Comparison of ENCODE assay signal across 14 cellular contexts in the genomic region with DNA sequence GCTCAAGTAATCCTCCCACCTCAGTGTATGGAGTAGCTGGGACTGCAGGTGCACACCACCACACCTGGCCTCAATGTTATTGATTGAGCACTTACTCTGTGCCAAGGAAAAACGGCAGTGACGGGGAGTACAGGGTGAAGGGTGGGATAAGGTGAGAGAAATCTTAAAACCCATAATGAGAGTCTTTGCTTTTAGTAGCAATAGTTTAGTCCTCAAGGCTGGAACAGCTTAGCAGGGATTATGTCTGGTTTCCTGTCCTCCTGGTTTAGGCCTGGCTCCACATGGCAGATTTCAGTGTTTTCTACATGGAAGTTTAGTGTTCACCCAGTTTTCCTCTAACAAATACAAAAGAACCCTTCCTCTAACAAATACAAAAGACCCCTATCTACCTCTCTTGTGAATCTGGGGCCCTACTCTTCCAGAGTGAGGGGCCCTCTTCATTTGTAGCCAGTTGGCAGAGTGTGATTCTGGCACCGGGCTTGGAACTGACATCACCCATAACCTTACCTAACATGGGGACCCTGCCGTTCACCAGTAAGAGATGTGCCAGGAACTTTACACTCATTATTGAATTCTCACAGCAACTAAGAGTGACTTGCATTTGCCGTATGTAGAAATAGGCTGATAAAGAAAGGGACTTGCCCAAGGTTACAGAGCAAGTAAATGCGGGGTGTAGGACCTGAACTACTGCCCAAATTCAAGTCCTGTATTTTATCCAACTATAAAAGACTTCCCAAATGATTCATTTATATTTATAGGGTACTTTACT. TPM values are rescaled to one million over a fixed set of nuclear protein-coding genes. Genes with fewer than 3 reads are reported as not detected.
DNase-seq lines count a peak whose midpoint lies in the region; ATAC-seq and TF ChIP-seq lines count a peak whose summit lies in the region.
"Had no signal": no experiment of that assay in that cellular context is flagged by ENCODE, and none has a peak within 500 bp of the region (broad histone marks: within the 10 kb centered on the region; RNA-seq: fewer than 3 reads in every experiment).

No MANE protein-coding gene starts in this region.

- H3K4me1 ChIP-seq in left ventricle myocardium inferior (peaks cover 10% of the 10 kb centered on the region), OCI-LY7 (ENCODE audit: insufficient read depth, low read length, poor library complexity, severe bottlenecking) (peaks cover 49% of the 10 kb centered on the region), sigmoid colon (peaks cover 0 to 1% (median 0%) of the 10 kb centered on the region in 4 donors), tibial artery (peaks cover 0 to under 1% (median 0%) of the 10 kb centered on the region in 4 donors)

- CTCF ChIA-PET in OCI-LY7 (lab: Charles Lee; ENCODE audit: unreplicated experiment), result no interaction called here

- ATAC-seq in Right ventricle myocardium inferior, result no peak
- no peak for ATAC-seq in stimulated activated effector memory CD8-positive, alpha-beta T cell treated with anti-CD3 and anti-CD28 coated beads, Interleukin-12 subunit alpha, Interleukin-12 subunit beta, amount 100 ng/mL, for 72 hours
- ATAC-seq in natural killer cell treated with Interleukin-12 subunit alpha and Interleukin-12 subunit beta and Interleukin-15 and Interleukin-18, amount 100 ng/mL, for 72 hours, result no peak

- WGBS in sigmoid colon, 2 donors, result 82 to 87% methylated on average over 6 of the region's 6 CpGs

- H3K27me3 Mint-ChIP-seq in brain, result no peaks in the 10 kb centered on the region
- H3K27me3 Mint-ChIP-seq in natural killer cell treated with Interleukin-12 subunit alpha and Interleukin-12 subunit beta and Interleukin-15 and Interleukin-18, amount 100 ng/mL, for 72 hours, result no peaks in the 10 kb centered on the region

- H3K4me2 ChIP-seq in OCI-LY7 (ENCODE audit: low read length), result 0 out of 2 replicates have a peak overlapping the region, but pooled peaks have one; percentile 50
- H3K4me2 ChIP-seq: BLaER1 had no signal

- no peak for TF ChIP-seq CTCF in left ventricle myocardium inferior (IDR thresholded peaks at IDR 0.05; ENCODE audit: borderline replicate concordance)
- TF ChIP-seq CTCF in OCI-LY7 (conservative IDR thresholded peaks at IDR 0.05; ENCODE audit: low read length), result no peak
- no peak for TF ChIP-seq CTCF in brain (conservative IDR thresholded peaks at IDR 0.05)
- TF ChIP-seq CTCF in sigmoid colon (IDR thresholded peaks at IDR 0.05), result no peak
- TF ChIP-seq CTCF in tibial artery (IDR thresholded peaks at IDR 0.05), result no peak

- BruUV-seq in OCI-LY7 (replicated peaks; lab: Mats Ljungman, UMichigan), result no TSS peak

- H3K36me3 Mint-ChIP-seq in brain, result peaks cover 70% of the 10 kb centered on the region
- H3K36me3 Mint-ChIP-seq in stimulated activated effector memory CD8-positive, alpha-beta T cell treated with anti-CD3 and anti-CD28 coated beads, Interleukin-12 subunit alpha, Interleukin-12 subunit beta, amount 100 ng/mL, for 72 hours, result peaks cover 20% of the 10 kb centered on the region
- peaks cover 7% of the 10 kb centered on the region for H3K36me3 Mint-ChIP-seq in natural killer cell treated with Interleukin-12 subunit alpha and Interleukin-12 subunit beta and Interleukin-15 and Interleukin-18, amount 100 ng/mL, for 72 hours

- peaks cover 10% of the 10 kb centered on the region; the same call in 1 of the 2 replicates for H3K79me2 ChIP-seq in OCI-LY7 (ENCODE audit: insufficient read depth, low read depth, low read length)

- H3K27ac ChIP-seq in left ventricle myocardium inferior (replicated peaks), result peak overlapping the region; percentile 18
- peak overlapping the region; percentile 50 for H3K27ac ChIP-seq in OCI-LY7 (ENCODE audit: low read depth, low read length, poor library complexity, severe bottlenecking)
- H3K27ac ChIP-seq in sigmoid colon, result no peak overlapping the region
- no peak overlapping the region for H3K27ac ChIP-seq in tibial artery
- H3K27ac ChIP-seq: BLaER1, SK-N-MC had no signal

- peak overlapping the region in 3 of 5 experiments; percentile 13 to 70 (median 21) for H3K27ac Mint-ChIP-seq in brain
- peak overlapping the region; percentile 13 for H3K27ac Mint-ChIP-seq in stimulated activated effector memory CD8-positive, alpha-beta T cell treated with anti-CD3 and anti-CD28 coated beads, Interleukin-12 subunit alpha, Interleukin-12 subunit beta, amount 100 ng/mL, for 72 hours
- H3K27ac Mint-ChIP-seq in natural killer cell treated with Interleukin-12 subunit alpha and Interleukin-12 subunit beta and Interleukin-15 and Interleukin-18, amount 100 ng/mL, for 72 hours, result no peak overlapping the region

- peaks cover 16% of the 10 kb centered on the region for H3K4me1 Mint-ChIP-seq in brain
- H3K4me1 Mint-ChIP-seq in stimulated activated effector memory CD8-positive, alpha-beta T cell treated with anti-CD3 and anti-CD28 coated beads, Interleukin-12 subunit alpha, Interleukin-12 subunit beta, amount 100 ng/mL, for 72 hours, result peaks cover 13% of the 10 kb centered on the region
- peaks cover 10 to 11% of the 10 kb centered on the region in 2 donors for H3K4me1 Mint-ChIP-seq in natural killer cell treated with Interleukin-12 subunit alpha and Interleukin-12 subunit beta and Interleukin-15 and Interleukin-18, amount 100 ng/mL, for 72 hours (ENCODE audit: low read depth in 2 of 2)

- H4K20me1 ChIP-seq in OCI-LY7 (ENCODE audit: insufficient read depth, low read length), result no peaks in the 10 kb centered on the region

- H3K36me3 ChIP-seq in left ventricle myocardium inferior, result peaks cover 33% of the 10 kb centered on the region
- H3K36me3 ChIP-seq in OCI-LY7 (ENCODE audit: insufficient read depth, low read length), result peaks cover 46% of the 10 kb centered on the region
- H3K36me3 ChIP-seq in sigmoid colon, result peaks cover 12 to 30% (median 13%) of the 10 kb centered on the region in 4 donors
- H3K36me3 ChIP-seq in tibial artery, result peaks cover 22 to 31% (median 28%) of the 10 kb centered on the region in 3 donors

- H3K4me3 ChIP-seq in left ventricle myocardium inferior (no peak overlapping the region), OCI-LY7 (ENCODE audit: low read depth, low read length, poor library complexity, severe bottlenecking) (no peak overlapping the region), sigmoid colon (no peak overlapping the region), tibial artery (no peak overlapping the region)
- H3K4me3 ChIP-seq: BLaER1, SK-N-MC had no signal

- H2AFZ ChIP-seq in OCI-LY7 (ENCODE audit: low read length), result no peak overlapping the region

- no peaks in the 10 kb centered on the region for H3K9me2 ChIP-seq in OCI-LY7 (ENCODE audit: insufficient read depth, low read length)

- POLR2A ChIA-PET in OCI-LY7 (lab: Charles Lee), result interaction anchor here (0.7 kb wide), 1 partner anchor 1799 kb away, joined by 4 read pairs; no protein-coding TSS in a partner anchor

- peaks cover 19% of the 10 kb centered on the region for H3K9me3 ChIP-seq in left ventricle myocardium inferior (replicated peaks)
- H3K9me3 ChIP-seq in OCI-LY7 (ENCODE audit: low read length), result no peaks in the 10 kb centered on the region
- H3K9me3 ChIP-seq in sigmoid colon, result no peaks in the 10 kb centered on the region
- peaks cover 0 to 8% (median 0%) of the 10 kb centered on the region in 3 donors for H3K9me3 ChIP-seq in tibial artery

- H3K9me3 Mint-ChIP-seq in brain, result peaks cover 0 to 25% (median 3%) of the 10 kb centered on the region in 5 experiments
- H3K9me3 Mint-ChIP-seq in stimulated activated effector memory CD8-positive, alpha-beta T cell treated with anti-CD3 and anti-CD28 coated beads, Interleukin-12 subunit alpha, Interleukin-12 subunit beta, amount 100 ng/mL, for 72 hours, result no peaks in the 10 kb centered on the region
- H3K9me3 Mint-ChIP-seq in natural killer cell treated with Interleukin-12 subunit alpha and Interleukin-12 subunit beta and Interleukin-15 and Interleukin-18, amount 100 ng/mL, for 72 hours, result no peaks in the 10 kb centered on the region

- no peaks in the 10 kb centered on the region for H3K27me3 ChIP-seq in left ventricle myocardium inferior (ENCODE audit: low read depth)
- H3K27me3 ChIP-seq in sigmoid colon, result no peaks in the 10 kb centered on the region
- no peaks in the 10 kb centered on the region for H3K27me3 ChIP-seq in tibial artery
- H3K27me3 ChIP-seq: BLaER1 had no signal

- no peak for TF ChIP-seq POLR2A in sigmoid colon (IDR thresholded peaks at IDR 0.05)

- intact Hi-C loops in left ventricle myocardium inferior (cut with micrococcal nuclease) (no loop called here), Right ventricle myocardium inferior (cut with DNase I) (no loop called here), OCI-LY7 (cut with micrococcal nuclease; ENCODE audit: unreplicated experiment) (no loop called here), sigmoid colon (cut with DNase I) (no loop called here), tibial artery (cut with DNase I; ENCODE audit: low total_unique reads) (no loop called here)

- DNase-seq in left ventricle myocardium inferior (no peak), Right ventricle myocardium inferior (ENCODE audit: missing footprints) (no peak), OCI-LY7 (ENCODE audit: low spot score) (no peak), sigmoid colon (no peak), tibial artery (no peak)
- DNase-seq in stimulated activated effector memory CD8-positive, alpha-beta T cell treated with anti-CD3 and anti-CD28 coated beads, Interleukin-12 subunit alpha, Interleukin-12 subunit beta, amount 100 ng/mL, for 72 hours (ENCODE audit: low spot score in 2 of 2), result no peak
- DNase-seq in natural killer cell treated with Interleukin-12 subunit alpha and Interleukin-12 subunit beta and Interleukin-15 and Interleukin-18, amount 100 ng/mL, for 72 hours (ENCODE audit: low spot score), result no peak
- DNase-seq: 8988T, NCI-H1436, NCI-H2029, NCI-H2171 had no signal

- no peak for TF ChIP-seq EP300 in sigmoid colon (IDR thresholded peaks at IDR 0.05)

- H3K4me3 Mint-ChIP-seq in brain, result peak overlapping the region in 1 of 5 experiments; percentile 11
- H3K4me3 Mint-ChIP-seq in stimulated activated effector memory CD8-positive, alpha-beta T cell treated with anti-CD3 and anti-CD28 coated beads, Interleukin-12 subunit alpha, Interleukin-12 subunit beta, amount 100 ng/mL, for 72 hours, result no peak overlapping the region
- no peak overlapping the region for H3K4me3 Mint-ChIP-seq in natural killer cell treated with Interleukin-12 subunit alpha and Interleukin-12 subunit beta and Interleukin-15 and Interleukin-18, amount 100 ng/mL, for 72 hours

RNA-seq across cellular contexts. Expression of gene ZNF691, which starts 6.9 kb away (rescaled TPM):
- total RNA-seq in left ventricle myocardium inferior (8.9 TPM), Right ventricle myocardium inferior (7.7 TPM), OCI-LY7 (2022) (21.1 and 23.6 TPM in 2 replicates), sigmoid colon (10 to 100 TPM in 3 of 4 donors, 1 to 10 TPM in 1; 8.3 to 20.7 (median 15.2) TPM)
- total RNA-seq in OCI-LY7 (2014; rRNA removed; shearing (Covaris generic)), result 14.1 and 17.8 TPM in 2 replicates
- polyA plus RNA-seq in brain (ENCODE audit: insufficient read depth, low read depth, low replicate concordance) (13.1 TPM), sigmoid colon (1 to 10 TPM; 2.4 to 6.9 (median 3.2) TPM)
- total RNA-seq in natural killer cell treated with Interleukin-12 subunit alpha and Interleukin-12 subunit beta and Interleukin-15 and Interleukin-18, amount 100 ng/mL, for 72 hours, result 10 to 100 TPM; 10.1 to 14.0 TPM

RNA-seq across cellular contexts. Expression of gene SVBP, which starts 36.1 kb away (rescaled TPM):
- total RNA-seq in left ventricle myocardium inferior (10.9 TPM), Right ventricle myocardium inferior (15.3 TPM), OCI-LY7 (2022) (18.9 and 21.0 TPM in 2 replicates), sigmoid colon (10 to 100 TPM; 34.6 to 48.1 (median 40.6) TPM)
- 23.1 and 32.3 TPM in 2 replicates for total RNA-seq in OCI-LY7 (2014; rRNA removed; shearing (Covaris generic))
- polyA plus RNA-seq in brain (ENCODE audit: insufficient read depth, low read depth, low replicate concordance) (97.6 TPM), sigmoid colon (10 to 100 TPM; 22.5 to 53.5 (median 36.1) TPM)
- total RNA-seq in natural killer cell treated with Interleukin-12 subunit alpha and Interleukin-12 subunit beta and Interleukin-15 and Interleukin-18, amount 100 ng/mL, for 72 hours, result 10 to 100 TPM in 1 of 2 donors, 1 to 10 TPM in 1; 8.4 to 10.7 TPM

RNA-seq across cellular contexts. Expression of gene ERMAP, which starts 36.4 kb away (rescaled TPM):
- total RNA-seq in left ventricle myocardium inferior (4.7 TPM), Right ventricle myocardium inferior (2.7 TPM), OCI-LY7 (2022) (5.1 and 5.2 TPM in 2 replicates), sigmoid colon (10 to 100 TPM in 2 of 4 donors, 1 to 10 TPM in 2; 7.9 to 18.6 (median 11.9) TPM)
- 2.3 and 2.7 TPM in 2 replicates for total RNA-seq in OCI-LY7 (2014; rRNA removed; shearing (Covaris generic))
- polyA plus RNA-seq in brain (ENCODE audit: insufficient read depth, low read depth, low replicate concordance) (4.9 TPM), sigmoid colon (10 to 100 TPM in 1 of 3 donors, 1 to 10 TPM in 2; 3.5 to 12.0 (median 6.3) TPM)
- 1 to 10 TPM; 2.5 to 4.0 TPM for total RNA-seq in natural killer cell treated with Interleukin-12 subunit alpha and Interleukin-12 subunit beta and Interleukin-15 and Interleukin-18, amount 100 ng/mL, for 72 hours

Comparison
In these comparisons a context has a peak if more than half of its experiments do, and no peak if none do; other contexts are left out.
1. H3K27ac ChIP-seq: peak in left ventricle myocardium inferior (single experiment) and OCI-LY7 (single experiment); none in sigmoid colon (0 of 4) and tibial artery (0 of 2).
2. H3K27ac Mint-ChIP-seq: peak in brain (3 of 5) and stimulated activated effector memory CD8-positive, alpha-beta T cell treated with anti-CD3 and anti-CD28 coated beads, Interleukin-12 subunit alpha, Interleukin-12 subunit beta, amount 100 ng/mL, for 72 hours (single experiment); none in natural killer cell treated with Interleukin-12 subunit alpha and Interleukin-12 subunit beta and Interleukin-15 and Interleukin-18, amount 100 ng/mL, for 72 hours (0 of 2).